ENCODE assay signal across 25 cellular contexts in genomic region chr14:90423166-90423565, GRCh38.
"Had no signal": no experiment of that assay in that cellular context is flagged by ENCODE, and none has a peak within 500 bp of the region (broad histone marks: within the 10 kb centered on the region; RNA-seq: fewer than 3 reads in every experiment).

No MANE protein-coding gene starts in this region.

- DNase-seq: cortex of kidney; effector memory CD8-positive, alpha-beta T cell; erythroblast; foreskin fibroblast; gastrocnemius medialis; kidney; mucosa of descending colon; naive thymus-derived CD4-positive, alpha-beta T cell; nucleus accumbens; stimulated activated CD4-positive, alpha-beta T cell treated with anti-CD3 and anti-CD28 coated beads, Interleukin-2, amount 100 ng/mL, for 24 hours; stimulated activated CD4-positive, alpha-beta T cell treated with anti-CD3 and anti-CD28 coated beads, Interleukin-4, amount 100 ng/mL, for 24 hours; stimulated activated naive CD4-positive, alpha-beta T cell treated with Interleukin-2 at 50 U/mL for 16 hours had no signal

- H3K36me3 ChIP-seq: gastrocnemius medialis, neural progenitor cell, prostate gland, right atrium auricular region, thoracic aorta, tibial nerve, upper lobe of left lung had no signal

- H3K36me3 Mint-ChIP-seq: memory B cell; mesothelial cell of epicardium; neural progenitor cell; stimulated activated effector memory CD8-positive, alpha-beta T cell treated with anti-CD3 and anti-CD28 coated beads, Interleukin-12 subunit alpha, Interleukin-12 subunit beta, amount 100 ng/mL, for 72 hours had no signal

- H3K4me3 ChIP-seq: gastrocnemius medialis, lung, mucosa of descending colon, neural progenitor cell, prostate gland, right atrium auricular region, thoracic aorta, tibial nerve, upper lobe of left lung had no signal

- H3K27ac ChIP-seq: gastrocnemius medialis, neural progenitor cell, prostate gland, right atrium auricular region, thoracic aorta, tibial nerve, upper lobe of left lung had no signal

- H3K9me3 ChIP-seq: gastrocnemius medialis, mucosa of descending colon, prostate gland, right atrium auricular region, thoracic aorta, tibial nerve, upper lobe of left lung had no signal

- H3K27ac Mint-ChIP-seq: effector memory CD8-positive, alpha-beta T cell; memory B cell; mesothelial cell of epicardium; neural progenitor cell; stimulated activated effector memory CD8-positive, alpha-beta T cell treated with anti-CD3 and anti-CD28 coated beads, Interleukin-12 subunit alpha, Interleukin-12 subunit beta, amount 100 ng/mL, for 72 hours had no signal

- H3K4me1 Mint-ChIP-seq: memory B cell; mesothelial cell of epicardium; naive thymus-derived CD4-positive, alpha-beta T cell; stimulated activated effector memory CD8-positive, alpha-beta T cell treated with anti-CD3 and anti-CD28 coated beads, Interleukin-12 subunit alpha, Interleukin-12 subunit beta, amount 100 ng/mL, for 72 hours had no signal

- H3K9ac ChIP-seq: neural progenitor cell had no signal

- ATAC-seq: effector memory CD8-positive, alpha-beta T cell; gastrocnemius medialis; left lobe of liver; mucosa of descending colon; naive thymus-derived CD4-positive, alpha-beta T cell; sciatic nerve; stimulated activated effector memory CD8-positive, alpha-beta T cell treated with anti-CD3 and anti-CD28 coated beads, Interleukin-12 subunit alpha, Interleukin-12 subunit beta, amount 100 ng/mL, for 72 hours had no signal

- H3K4me2 ChIP-seq: neural progenitor cell had no signal

- H3K4me3 Mint-ChIP-seq: effector memory CD8-positive, alpha-beta T cell; memory B cell; mesothelial cell of epicardium; naive thymus-derived CD4-positive, alpha-beta T cell; nephron; neural progenitor cell; stimulated activated effector memory CD8-positive, alpha-beta T cell treated with anti-CD3 and anti-CD28 coated beads, Interleukin-12 subunit alpha, Interleukin-12 subunit beta, amount 100 ng/mL, for 72 hours had no signal

- H3K4me1 ChIP-seq: neural progenitor cell, prostate gland had no signal

- H3K27me3 ChIP-seq: gastrocnemius medialis, neural progenitor cell, right atrium auricular region, tibial nerve, upper lobe of left lung had no signal

- H3K9me3 Mint-ChIP-seq: effector memory CD8-positive, alpha-beta T cell; memory B cell; stimulated activated effector memory CD8-positive, alpha-beta T cell treated with anti-CD3 and anti-CD28 coated beads, Interleukin-12 subunit alpha, Interleukin-12 subunit beta, amount 100 ng/mL, for 72 hours had no signal

- H2AFZ ChIP-seq: neural progenitor cell had no signal
